ENCODE assay signal across 21 cellular contexts in genomic region chr7:66554326-66554725, GRCh38.
DNase-seq lines count a peak whose midpoint lies in the region; ATAC-seq, FAIRE-seq and TF ChIP-seq lines count a peak whose summit lies in the region.
"Had no signal": no experiment of that assay in that cellular context is flagged by ENCODE, and none has a peak within 500 bp of the region (broad histone marks: within the 10 kb centered on the region; RNA-seq: fewer than 3 reads in every experiment).

No MANE protein-coding gene starts in this region.

- no peak for ATAC-seq in T-helper 17 cell
- ATAC-seq in CD4-positive, alpha-beta T cell (ENCODE audit: poor library complexity) = no peak
- ATAC-seq in GM21390 (IDR thresholded peaks at IDR 0.05; ENCODE audit: unreplicated experiment) = no peak
- ATAC-seq: HepG2 had no signal

- POLR2A ChIA-PET in CD4-positive, alpha-beta T cell (lab: Charles Lee) = no interaction called here

- H3K36me3 Mint-ChIP-seq in T-helper 17 cell (ENCODE audit: low read depth) = peaks cover 2% of the 10 kb centered on the region
- H3K36me3 Mint-ChIP-seq in CD4-positive, alpha-beta T cell (ENCODE audit: low read depth) = peaks cover 60% of the 10 kb centered on the region

- no peaks in the 10 kb centered on the region for H3K27me3 Mint-ChIP-seq in T-helper 17 cell
- no peaks in the 10 kb centered on the region for H3K27me3 Mint-ChIP-seq in CD4-positive, alpha-beta T cell
- H3K27me3 Mint-ChIP-seq: B cell; CD4-positive, alpha-beta memory T cell had no signal

- H3K9me2 ChIP-seq in hepatocyte (replicated peaks; ENCODE audit: insufficient read depth) = no peaks in the 10 kb centered on the region

- WGBS in hepatocyte (ENCODE audit: low lambda C conversion rate, missing lambda C conversion rate) = 95% methylated on average over 8 of the region's 8 CpGs
- 88% methylated on average over 7 of the region's 8 CpGs for WGBS in suprapubic skin

- H3K4me3 Mint-ChIP-seq in T-helper 17 cell = no peak overlapping the region
- no peak overlapping the region for H3K4me3 Mint-ChIP-seq in CD4-positive, alpha-beta T cell
- H3K4me3 Mint-ChIP-seq: B cell; CD4-positive, alpha-beta memory T cell had no signal

- TF ChIP-seq CTCF in hepatocyte (IDR thresholded peaks at IDR 0.05; ENCODE audit: poor library complexity) (no peak), suprapubic skin (IDR thresholded peaks at IDR 0.05) (no peak)
- TF ChIP-seq CTCF in CD4-positive, alpha-beta T cell (IDR thresholded peaks at IDR 0.05) = no peak

- H3K9me3 ChIP-seq in T-helper 17 cell (ENCODE audit: control insufficient read depth, low read length, poor library complexity, severe bottlenecking) (no peaks in the 10 kb centered on the region), hepatocyte (ENCODE audit: low read depth) (no peaks in the 10 kb centered on the region), suprapubic skin (no peaks in the 10 kb centered on the region)
- H3K9me3 ChIP-seq in CD4-positive, alpha-beta T cell (ENCODE audit: control insufficient read depth, low read length) = no peaks in the 10 kb centered on the region

- peaks cover 6% of the 10 kb centered on the region for H4K20me1 ChIP-seq in hepatocyte (ENCODE audit: insufficient read depth, poor library complexity, severe bottlenecking)

- FAIRE-seq in GM12891 (lab: Jason Lieb, UNC) = peak; percentile 9
- FAIRE-seq: HepG2 had no signal

- peaks cover under 1% of the 10 kb centered on the region for H3K4me1 Mint-ChIP-seq in T-helper 17 cell
- peaks cover 4% of the 10 kb centered on the region for H3K4me1 Mint-ChIP-seq in CD4-positive, alpha-beta T cell (ENCODE audit: low read depth)

- no peak overlapping the region for H2AFZ ChIP-seq in hepatocyte
- H2AFZ ChIP-seq: PC-9 had no signal

- no peak for DNase-seq in GM12891 (ENCODE audit: insufficient read length, low spot score)
- DNase-seq in T-helper 17 cell = no peak
- no peak for DNase-seq in hepatocyte (ENCODE audit: low spot score)
- no peak for DNase-seq in suprapubic skin (ENCODE audit: low spot score in 2 of 2)
- no peak for DNase-seq in CD4-positive, alpha-beta T cell
- no peak for DNase-seq in occipital lobe (lab: John Stamatoyannopoulos, UW)
- DNase-seq: ACHN; CD4-positive, alpha-beta memory T cell; DND-41; GDM1; H7; MM.1S; NCI-H1105 treated with DMSO at 0.1 percent for 48 hours; NCI-H1930; NCI-H2171; NCI-H446 treated with DMSO at 0.1 percent for 48 hours; NCI-H748 treated with DMSO at 0.1 percent for 48 hours; PC-9 had no signal

- no peaks in the 10 kb centered on the region for H3K36me3 ChIP-seq in hepatocyte (replicated peaks; ENCODE audit: insufficient read depth, low read depth)
- H3K36me3 ChIP-seq in suprapubic skin = peaks cover 77% of the 10 kb centered on the region

- H3K4me3 ChIP-seq in hepatocyte (no peak overlapping the region), suprapubic skin (no peak overlapping the region)
- H3K4me3 ChIP-seq: PC-9 had no signal

- peaks cover 12% of the 10 kb centered on the region for H3K79me2 ChIP-seq in hepatocyte

- H3K4me1 ChIP-seq in hepatocyte (ENCODE audit: insufficient read depth) = no peaks in the 10 kb centered on the region
- peaks cover 14% of the 10 kb centered on the region for H3K4me1 ChIP-seq in suprapubic skin

- peak overlapping the region; percentile 69 for H3K27ac Mint-ChIP-seq in T-helper 17 cell
- H3K27ac Mint-ChIP-seq in CD4-positive, alpha-beta T cell = no peak overlapping the region
- H3K27ac Mint-ChIP-seq: B cell had no signal

- TF ChIP-seq POLR2A in GM12891 (IDR thresholded peaks at IDR 0.05; ENCODE audit: low read depth, low read length) (no peak), suprapubic skin (IDR thresholded peaks at IDR 0.05) (no peak)

- H3K27ac ChIP-seq in hepatocyte (peak overlapping the region; percentile 31), suprapubic skin (peak overlapping the region; percentile 67)
- no peak overlapping the region for H3K27ac ChIP-seq in CD4-positive, alpha-beta T cell (ENCODE audit: low read depth, low read length)
- H3K27ac ChIP-seq: PC-9 had no signal

- H3K27me3 ChIP-seq in hepatocyte = no peaks in the 10 kb centered on the region
- no peaks in the 10 kb centered on the region for H3K27me3 ChIP-seq in suprapubic skin
- no peaks in the 10 kb centered on the region for H3K27me3 ChIP-seq in CD4-positive, alpha-beta T cell (ENCODE audit: control insufficient read depth, insufficient read depth, low read length)

- CTCF ChIA-PET in CD4-positive, alpha-beta T cell (lab: Charles Lee) = no interaction called here

- intact Hi-C loops in CD4-positive, alpha-beta T cell (cut with DNase I, micrococcal nuclease) = no loop called here

- no peaks in the 10 kb centered on the region for H3K9me3 Mint-ChIP-seq in CD4-positive, alpha-beta T cell
- H3K9me3 Mint-ChIP-seq: CD4-positive, alpha-beta memory T cell had no signal

- TF ChIP-seq EP300 in suprapubic skin (IDR thresholded peaks at IDR 0.05) = no peak

- H3K4me2 ChIP-seq in hepatocyte = no peak overlapping the region
- H3K4me2 ChIP-seq: PC-9 had no signal

TF ChIP-seq in GM12891, 5 proteins besides CTCF, POLR2A, EP300 and RAD21:
- TF ChIP-seq POU2F2 (IDR thresholded peaks at IDR 0.05; ENCODE audit: low read depth, low read length) (no peak), POLR2AphosphoS5 (IDR thresholded peaks at IDR 0.05; ENCODE audit: low read depth, low read length) (no peak), PAX5 (IDR thresholded peaks at IDR 0.05; ENCODE audit: insufficient read depth, low read length, severe bottlenecking) (no peak), SPI1 (IDR thresholded peaks at IDR 0.05; ENCODE audit: low read depth, low read length) (no peak), TAF1 (IDR thresholded peaks at IDR 0.05; ENCODE audit: low read depth, low read length) (no peak)
TF ChIP-seq in GM12891: peak in this region for 0.
